ENCODE assay signal across 2 cellular contexts in genomic region chr5:142305211-142305610, GRCh38.
TF ChIP-seq lines count a peak whose summit lies in the region.

No MANE protein-coding gene starts in this region.

TF ChIP-seq in HepG2, 621 proteins besides CTCF, POLR2A, EP300 and RAD21:
- TF ChIP-seq ZNF121 (CRISPR knock-in tag; IDR thresholded peaks at IDR 0.05): peak; percentile 66
- TF ChIP-seq, protein P1, sequence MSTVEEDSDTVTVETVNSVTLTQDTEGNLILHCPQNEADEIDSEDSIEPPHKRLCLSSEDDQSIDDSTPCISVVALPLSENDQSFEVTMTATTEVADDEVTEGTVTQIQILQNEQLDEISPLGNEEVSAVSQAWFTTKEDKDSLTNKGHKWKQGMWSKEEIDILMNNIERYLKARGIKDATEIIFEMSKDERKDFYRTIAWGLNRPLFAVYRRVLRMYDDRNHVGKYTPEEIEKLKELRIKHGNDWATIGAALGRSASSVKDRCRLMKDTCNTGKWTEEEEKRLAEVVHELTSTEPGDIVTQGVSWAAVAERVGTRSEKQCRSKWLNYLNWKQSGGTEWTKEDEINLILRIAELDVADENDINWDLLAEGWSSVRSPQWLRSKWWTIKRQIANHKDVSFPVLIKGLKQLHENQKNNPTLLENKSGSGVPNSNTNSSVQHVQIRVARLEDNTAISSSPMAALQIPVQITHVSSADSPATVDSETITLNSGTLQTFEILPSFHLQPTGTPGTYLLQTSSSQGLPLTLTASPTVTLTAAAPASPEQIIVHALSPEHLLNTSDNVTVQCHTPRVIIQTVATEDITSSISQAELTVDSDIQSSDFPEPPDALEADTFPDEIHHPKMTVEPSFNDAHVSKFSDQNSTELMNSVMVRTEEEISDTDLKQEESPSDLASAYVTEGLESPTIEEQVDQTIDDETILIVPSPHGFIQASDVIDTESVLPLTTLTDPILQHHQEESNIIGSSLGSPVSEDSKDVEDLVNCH (CRISPR knock-in tag; IDR thresholded peaks at IDR 0.05): no peak

TF ChIP-seq in H1, 55 proteins besides CTCF, POLR2A, EP300 and RAD21:
- TF ChIP-seq TAF7 (optimal IDR thresholded peaks at IDR 0.05; ENCODE audit: borderline replicate concordance, low read depth, low read length): no peak
- no peak for TF ChIP-seq TEAD4 (IDR thresholded peaks at IDR 0.05; ENCODE audit: low read depth, low read length)
- TF ChIP-seq POLR2AphosphoS5 (IDR thresholded peaks at IDR 0.05; ENCODE audit: low read depth, low read length): 0 out of 2 replicates have a peak, but pooled peaks have one; percentile 31
